In the genomic region with DNA sequence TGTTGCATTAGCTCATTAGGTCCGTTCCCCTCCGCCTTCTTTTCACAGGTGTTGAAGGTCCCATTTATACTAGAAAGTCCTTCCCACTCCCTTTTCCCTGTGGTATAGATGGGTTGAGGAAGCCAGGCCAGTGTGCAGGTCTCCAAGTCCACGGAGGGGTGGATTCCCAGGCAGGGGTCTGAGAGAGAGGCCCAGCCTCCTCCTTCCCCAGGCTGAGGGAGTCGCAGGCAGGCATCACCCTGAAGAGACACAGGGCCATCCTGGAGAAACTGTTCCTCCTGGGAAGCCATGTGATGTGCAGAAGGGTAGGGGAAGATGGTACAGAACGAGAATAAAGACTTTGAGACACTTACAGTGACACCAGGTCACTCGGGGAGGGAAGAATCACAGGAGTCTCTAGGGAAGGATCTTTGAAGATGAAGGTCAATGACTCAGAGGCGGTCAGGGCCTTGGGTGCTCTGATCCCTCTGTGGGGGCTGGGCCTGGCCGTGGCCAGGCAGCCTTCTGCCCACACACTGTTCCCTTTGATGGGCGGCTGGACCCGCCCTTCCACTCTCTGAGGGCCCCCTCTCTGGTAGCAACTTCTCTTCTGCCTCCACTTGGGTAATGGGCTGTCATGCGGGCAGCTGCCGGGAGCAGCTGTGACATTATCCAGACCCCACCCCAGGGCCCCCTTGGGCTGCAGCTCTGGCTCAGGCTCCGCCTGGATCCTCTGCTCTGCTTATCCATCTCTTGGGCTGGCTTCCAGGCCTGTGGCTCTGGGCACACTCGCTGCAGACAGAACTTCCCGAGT, we compare ENCODE assay signal across 12 cellular contexts. TPM values are rescaled to one million over a fixed set of nuclear protein-coding genes. Genes with fewer than 3 reads are reported as not detected.
DNase-seq lines count a peak whose midpoint lies in the region; ATAC-seq and TF ChIP-seq lines count a peak whose summit lies in the region.
"Had no signal": no experiment of that assay in that cellular context is flagged by ENCODE, and none has a peak within 500 bp of the region (broad histone marks: within the 10 kb centered on the region; RNA-seq: fewer than 3 reads in every experiment).

No MANE protein-coding gene starts in this region.

- H4K20me1 ChIP-seq in SK-N-SH (ENCODE audit: insufficient read depth) (no peaks in the 10 kb centered on the region), hepatocyte (ENCODE audit: insufficient read depth, poor library complexity, severe bottlenecking) (no peaks in the 10 kb centered on the region)

- no peaks in the 10 kb centered on the region for H3K27me3 Mint-ChIP-seq in chondrocyte (ENCODE audit: low read depth)

- H3K79me2 ChIP-seq in SK-N-SH (ENCODE audit: insufficient read depth) (no peaks in the 10 kb centered on the region), hepatocyte (no peaks in the 10 kb centered on the region)

- peak; percentile 49 to 97; a peak in 3 of 4 replicates for TF ChIP-seq EP300 in SK-N-SH (IDR thresholded peaks at IDR 0.05; ENCODE audit: borderline replicate concordance in 1 of 2, low read depth in 1 of 2, low read length in 1 of 2)

- CTCF ChIA-PET in SK-N-SH (lab: Yijun Ruan, JAX) = interaction anchor here (0.9 to 2.2 kb wide), 6 partner anchors 24 to 137 kb away, joined by 3 to 10 read pairs (median 4); a partner anchor contains a TSS

- H3K36me3 Mint-ChIP-seq in chondrocyte (ENCODE audit: low read depth) = no peaks in the 10 kb centered on the region

- 0 out of 2 replicates have a peak overlapping the region, but pooled peaks have one; percentile 10 for H3K4me2 ChIP-seq in SK-N-SH
- H3K4me2 ChIP-seq in hepatocyte = no peak overlapping the region

- H3K9me3 ChIP-seq in SK-N-SH (no peaks in the 10 kb centered on the region), hepatocyte (ENCODE audit: low read depth) (no peaks in the 10 kb centered on the region)

- peak; percentile 48 for TF ChIP-seq RAD21 in SK-N-SH (IDR thresholded peaks at IDR 0.05; ENCODE audit: low read length)

- TF ChIP-seq CTCF in SK-N-SH (IDR thresholded peaks at IDR 0.05) (no peak), hepatocyte (IDR thresholded peaks at IDR 0.05; ENCODE audit: poor library complexity) (no peak), chondrocyte (IDR thresholded peaks at IDR 0.05) (no peak)

- H3K9me2 ChIP-seq in SK-N-SH = no peaks in the 10 kb centered on the region
- no peaks in the 10 kb centered on the region for H3K9me2 ChIP-seq in hepatocyte (replicated peaks; ENCODE audit: insufficient read depth)

- no peak for ATAC-seq in GM21737 (IDR thresholded peaks at IDR 0.05; ENCODE audit: unreplicated experiment)
- no peak for ATAC-seq in HG02938 (IDR thresholded peaks at IDR 0.05; ENCODE audit: unreplicated experiment)

- no peaks in the 10 kb centered on the region for H3K9me3 Mint-ChIP-seq in chondrocyte (ENCODE audit: low read depth)

- DNase-seq in Daoy (ENCODE audit: low read depth) = peak; percentile 33
- DNase-seq in SK-N-SH = peak; percentile 95
- peak; percentile 66 for DNase-seq in hepatocyte (ENCODE audit: low spot score)
- no peak for DNase-seq in SHP77 (lab: John Stamatoyannopoulos, UW)
- no peak for DNase-seq in chondrocyte (ENCODE audit: low spot score)
- DNase-seq: EL, foreskin melanocyte, KG1, NCI-H2029 treated with DMSO at 0.1 percent for 48 hours had no signal

- H3K4me3 Mint-ChIP-seq in chondrocyte (ENCODE audit: unreplicated experiment) = no peak overlapping the region

- H3K27me3 ChIP-seq in SK-N-SH (ENCODE audit: insufficient read depth) (no peaks in the 10 kb centered on the region), hepatocyte (no peaks in the 10 kb centered on the region), rectal smooth muscle tissue (ENCODE audit: control insufficient read depth, insufficient read depth, low read length) (no peaks in the 10 kb centered on the region)

- H3K4me3 ChIP-seq in SK-N-SH (ENCODE audit: low read depth in 2 of 2, low read length in 1 of 2) (no peak overlapping the region), hepatocyte (no peak overlapping the region), rectal smooth muscle tissue (ENCODE audit: low read length) (no peak overlapping the region)

- POLR2A ChIA-PET in SK-N-SH (lab: Yijun Ruan, JAX) = interaction anchor here (0.7 to 2.3 kb wide), 3 partner anchors 43 to 45 kb away, joined by 4 to 16 read pairs (median 12); a partner anchor contains a TSS

- no peaks in the 10 kb centered on the region for H3F3A ChIP-seq in SK-N-SH (replicated peaks; ENCODE audit: insufficient read depth)

- H3K4me1 ChIP-seq in SK-N-SH (ENCODE audit: control insufficient read depth in 1 of 2, insufficient read depth in 2 of 2, low read depth in 1 of 2, low read length in 1 of 2) = peaks cover 19 to 53% of the 10 kb centered on the region in 2 experiments
- H3K4me1 ChIP-seq in hepatocyte (ENCODE audit: insufficient read depth) = peaks cover 23% of the 10 kb centered on the region
- peaks cover 17% of the 10 kb centered on the region for H3K4me1 ChIP-seq in rectal smooth muscle tissue (ENCODE audit: control insufficient read depth, insufficient read depth, low read length)

- H2AFZ ChIP-seq in SK-N-SH (ENCODE audit: low read depth) = no peak overlapping the region
- H2AFZ ChIP-seq in hepatocyte = no peak overlapping the region

- WGBS in SK-N-SH (ENCODE audit: low lambda C conversion rate) = 53% methylated on average over 14 of the region's 15 CpGs
- 41% methylated on average over 15 of the region's 15 CpGs for WGBS in hepatocyte (ENCODE audit: low lambda C conversion rate, missing lambda C conversion rate)

- peaks cover 67% of the 10 kb centered on the region for H3K4me1 Mint-ChIP-seq in chondrocyte (ENCODE audit: low read depth)

- no peak overlapping the region for H3K27ac Mint-ChIP-seq in chondrocyte (ENCODE audit: unreplicated experiment)

- H3K36me3 ChIP-seq in SK-N-SH (replicated peaks in 1 of 2; ENCODE audit: control insufficient read depth in 1 of 2, insufficient read depth in 2 of 2, low read length in 1 of 2) = no peaks in the 10 kb centered on the region
- no peaks in the 10 kb centered on the region for H3K36me3 ChIP-seq in hepatocyte (replicated peaks; ENCODE audit: insufficient read depth, low read depth)
- no peaks in the 10 kb centered on the region for H3K36me3 ChIP-seq in rectal smooth muscle tissue (ENCODE audit: control insufficient read depth, insufficient read depth, low read length)

- H3K27ac ChIP-seq in SK-N-SH (ENCODE audit: low read depth in 2 of 2, low read length in 1 of 2) = peak overlapping the region in 1 of 2 experiments; percentile 92; a peak in 2 of 4 replicates
- peak overlapping the region; percentile 81 for H3K27ac ChIP-seq in hepatocyte
- H3K27ac ChIP-seq in rectal smooth muscle tissue (ENCODE audit: low read depth, low read length) = peak overlapping the region; percentile 74

- H3K9ac ChIP-seq in SK-N-SH (no peak overlapping the region), rectal smooth muscle tissue (ENCODE audit: low read length) (no peak overlapping the region)

TF ChIP-seq in SK-N-SH, 30 proteins besides CTCF, POLR2A, EP300 and RAD21 (continues in another document):
- TF ChIP-seq, protein P1, sequence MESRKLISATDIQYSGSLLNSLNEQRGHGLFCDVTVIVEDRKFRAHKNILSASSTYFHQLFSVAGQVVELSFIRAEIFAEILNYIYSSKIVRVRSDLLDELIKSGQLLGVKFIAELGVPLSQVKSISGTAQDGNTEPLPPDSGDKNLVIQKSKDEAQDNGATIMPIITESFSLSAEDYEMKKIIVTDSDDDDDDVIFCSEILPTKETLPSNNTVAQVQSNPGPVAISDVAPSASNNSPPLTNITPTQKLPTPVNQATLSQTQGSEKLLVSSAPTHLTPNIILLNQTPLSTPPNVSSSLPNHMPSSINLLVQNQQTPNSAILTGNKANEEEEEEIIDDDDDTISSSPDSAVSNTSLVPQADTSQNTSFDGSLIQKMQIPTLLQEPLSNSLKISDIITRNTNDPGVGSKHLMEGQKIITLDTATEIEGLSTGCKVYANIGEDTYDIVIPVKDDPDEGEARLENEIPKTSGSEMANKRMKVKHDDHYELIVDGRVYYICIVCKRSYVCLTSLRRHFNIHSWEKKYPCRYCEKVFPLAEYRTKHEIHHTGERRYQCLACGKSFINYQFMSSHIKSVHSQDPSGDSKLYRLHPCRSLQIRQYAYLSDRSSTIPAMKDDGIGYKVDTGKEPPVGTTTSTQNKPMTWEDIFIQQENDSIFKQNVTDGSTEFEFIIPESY (IDR thresholded peaks at IDR 0.05; ENCODE audit: borderline replicate concordance, low read depth) = no peak
- TF ChIP-seq YY1 (IDR thresholded peaks at IDR 0.05; ENCODE audit: low read depth) (no peak), TCF12 (IDR thresholded peaks at IDR 0.05) (peak; percentile 88), FOXJ3 (CRISPR knock-in tag; IDR thresholded peaks at IDR 0.05) (peak; percentile 80), SMC3 (IDR thresholded peaks at IDR 0.05; ENCODE audit: low read depth, low read length) (no peak), TAF1 (IDR thresholded peaks at IDR 0.05; ENCODE audit: borderline replicate concordance, low read depth, low read length) (no peak), FOXM1 (IDR thresholded peaks at IDR 0.05; ENCODE audit: low read depth) (no peak), RFX5 (IDR thresholded peaks at IDR 0.05; ENCODE audit: low read length) (peak; percentile 18; the same call in 1 of the 2 replicates), FOSL2 (IDR thresholded peaks at IDR 0.05; ENCODE audit: borderline replicate concordance, low read depth) (no peak), SIN3A (IDR thresholded peaks at IDR 0.05; ENCODE audit: borderline replicate concordance, low read depth, low read length) (no peak), EZH2phosphoT487 (IDR thresholded peaks at IDR 0.05; ENCODE audit: borderline replicate concordance, low read depth) (no peak)
- TF ChIP-seq, protein P2, sequence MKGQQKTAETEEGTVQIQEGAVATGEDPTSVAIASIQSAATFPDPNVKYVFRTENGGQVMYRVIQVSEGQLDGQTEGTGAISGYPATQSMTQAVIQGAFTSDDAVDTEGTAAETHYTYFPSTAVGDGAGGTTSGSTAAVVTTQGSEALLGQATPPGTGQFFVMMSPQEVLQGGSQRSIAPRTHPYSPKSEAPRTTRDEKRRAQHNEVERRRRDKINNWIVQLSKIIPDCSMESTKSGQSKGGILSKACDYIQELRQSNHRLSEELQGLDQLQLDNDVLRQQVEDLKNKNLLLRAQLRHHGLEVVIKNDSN (IDR thresholded peaks at IDR 0.05; ENCODE audit: borderline replicate concordance, low read depth) = no peak

RNA-seq across cellular contexts. Expression of a gene that starts 45.1 kb away (rescaled TPM):
- total RNA-seq in Daoy (2014; rRNA removed; shearing (Covaris generic)) = 115 and 121 TPM in 2 replicates
- polyA plus RNA-seq in SK-N-SH (2012; rRNA removed) (43.5 and 50.3 TPM in 2 replicates), hepatocyte (103 and 146 TPM in 2 replicates)
- 34.4 and 40.5 TPM in 2 replicates for polyA plus RNA-seq in SK-N-SH (2012; cell fraction: cytosol; rRNA removed)
- 63.2 and 74.9 TPM in 2 replicates for polyA plus RNA-seq in SK-N-SH (2012; cell fraction: nucleus; rRNA removed)
- total RNA-seq in hepatocyte (387 and 429 TPM in 2 replicates), chondrocyte (191 to 254 TPM (median 195 TPM) in 3 replicates)

Comparison
In these comparisons a context has a peak if more than half of its experiments do, and no peak if none do; other contexts are left out.
1. DNase-seq: peak in Daoy (single experiment), SK-N-SH (single experiment) and hepatocyte (single experiment); none in SHP77 (0 of 2) and chondrocyte (single experiment).